17 cellular contexts compared by ENCODE assay signal in the genomic region with DNA sequence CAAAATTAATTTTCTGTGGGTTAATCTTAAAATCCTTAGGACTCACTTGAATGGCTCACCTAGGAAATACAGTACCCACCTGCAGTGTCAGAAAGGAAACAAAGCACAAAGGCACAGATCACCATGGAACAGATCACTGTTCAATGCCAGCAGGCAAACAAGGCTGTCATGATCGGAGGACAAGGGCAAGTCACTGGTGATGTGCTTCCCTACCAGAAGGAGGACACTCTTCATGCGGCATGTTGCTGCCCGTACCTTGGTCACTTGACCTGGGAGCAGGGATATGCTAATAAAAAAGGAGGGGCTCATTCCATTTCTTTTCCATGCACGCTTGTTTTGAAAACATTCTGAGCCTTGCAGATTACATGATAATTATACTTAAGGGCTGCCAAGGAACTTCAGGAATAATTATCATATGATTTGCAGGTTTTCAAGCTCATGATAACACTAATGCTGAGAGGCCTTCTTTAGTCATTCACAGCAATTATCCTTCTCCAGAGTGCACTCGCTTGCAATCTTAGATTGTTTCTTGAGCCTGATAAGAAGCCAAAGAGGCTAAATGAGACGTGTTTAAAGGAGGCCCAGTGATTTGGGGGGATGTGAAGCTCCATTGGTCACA.
"Had no signal": no experiment of that assay in that cellular context is flagged by ENCODE, and none has a peak within 500 bp of the region (broad histone marks: within the 10 kb centered on the region; RNA-seq: fewer than 3 reads in every experiment).

No MANE protein-coding gene starts in this region.

- DNase-seq: activated CD4-positive, alpha-beta T cell treated with anti-CD3 and anti-CD28 coated beads for 1 hour; activated CD4-positive, alpha-beta T cell treated with anti-CD3 and anti-CD28 coated beads, Interleukin-2, amount 50 U/mL, for 4 hours; activated gamma-delta T cell; activated T-cell treated with anti-CD3 and anti-CD28 coated beads, Interleukin-2, amount 50 U/mL, for 72 hours; foreskin keratinocyte; midbrain; nephron progenitor cell; nucleus accumbens; stimulated activated CD4-positive, alpha-beta T cell treated with anti-CD3 and anti-CD28 coated beads, Interleukin-12 subunit alpha, Interleukin-12 subunit beta, amount 100 ng/mL, for 4 hours; stimulated activated CD4-positive, alpha-beta T cell treated with anti-CD3 and anti-CD28 coated beads, Interleukin-2, amount 100 ng/mL, for 24 hours; stimulated activated naive CD4-positive, alpha-beta T cell treated with Interleukin-2 at 50 U/mL for 16 hours; T-helper 2 cell; thyroid gland had no signal

- ATAC-seq: foreskin keratinocyte had no signal

- H3K27me3 Mint-ChIP-seq: activated naive CD4-positive, alpha-beta T cell treated with anti-CD3 and anti-CD28 coated beads, Interleukin-2, amount 50 U/mL, for 24 hours had no signal

- H2AFZ ChIP-seq: hepatocyte had no signal

- H3K79me2 ChIP-seq: hepatocyte had no signal

- H3K4me2 ChIP-seq: hepatocyte had no signal

- H3K27ac ChIP-seq: foreskin keratinocyte, hepatocyte, thyroid gland, VCaP had no signal

- H3K27me3 ChIP-seq: foreskin keratinocyte, hepatocyte, thyroid gland had no signal

- H3K9me3 Mint-ChIP-seq: activated naive CD4-positive, alpha-beta T cell treated with anti-CD3 and anti-CD28 coated beads, Interleukin-2, amount 50 U/mL, for 24 hours; activated T-cell treated with anti-CD3 and anti-CD28 coated beads, Interleukin-2, amount 50 U/mL, for 72 hours; nephron progenitor cell had no signal

- H3K36me3 ChIP-seq: thyroid gland had no signal

- H3K4me3 ChIP-seq: hepatocyte, lung, thyroid gland had no signal

- H3K27ac Mint-ChIP-seq: activated naive CD4-positive, alpha-beta T cell treated with anti-CD3 and anti-CD28 coated beads, Interleukin-2, amount 50 U/mL, for 24 hours; activated T-cell treated with anti-CD3 and anti-CD28 coated beads, Interleukin-2, amount 50 U/mL, for 72 hours; nephron progenitor cell had no signal

- H3K4me3 Mint-ChIP-seq: activated naive CD4-positive, alpha-beta T cell treated with anti-CD3 and anti-CD28 coated beads, Interleukin-2, amount 50 U/mL, for 24 hours; activated T-cell treated with anti-CD3 and anti-CD28 coated beads, Interleukin-2, amount 50 U/mL, for 72 hours; nephron progenitor cell had no signal

- H3K9me3 ChIP-seq: thyroid gland had no signal

- H3K36me3 Mint-ChIP-seq: activated naive CD4-positive, alpha-beta T cell treated with anti-CD3 and anti-CD28 coated beads, Interleukin-2, amount 50 U/mL, for 24 hours had no signal
